1 cellular context compared by ENCODE assay signal in the genomic region with DNA sequence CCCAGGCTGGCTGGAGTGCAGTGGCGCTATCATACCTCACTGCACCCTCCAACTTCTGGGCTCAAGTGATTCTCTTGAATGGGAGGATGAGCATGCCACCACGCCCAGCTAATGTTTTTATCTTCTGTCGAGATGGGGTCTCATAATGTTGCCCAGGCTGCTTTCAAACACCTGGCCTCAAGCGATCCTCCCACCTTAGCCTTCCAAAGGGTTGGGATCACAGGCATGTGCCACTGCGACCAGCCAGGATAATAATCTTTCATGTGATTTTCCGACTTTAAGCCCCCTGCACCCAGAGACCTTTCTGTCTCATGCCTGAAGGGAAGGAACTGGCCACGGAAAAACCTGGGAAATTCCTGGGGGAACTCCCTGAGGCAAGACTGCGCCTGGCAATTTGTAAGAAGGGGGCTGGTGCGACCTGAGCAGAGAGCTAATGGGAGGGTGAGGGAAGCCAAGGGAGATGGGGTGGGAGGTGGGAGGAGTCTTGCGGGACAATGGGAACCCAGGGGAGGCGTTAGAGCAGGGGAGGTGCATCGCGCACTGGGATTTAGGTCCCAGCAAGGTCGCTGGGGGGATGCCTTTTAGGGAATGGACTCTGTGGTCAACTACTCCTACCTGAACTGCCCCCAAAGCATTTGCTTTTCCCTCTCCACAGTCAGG.
TF ChIP-seq lines count a peak whose summit lies in the region.

No MANE protein-coding gene starts in this region.

TF ChIP-seq in HepG2, 621 proteins besides CTCF, POLR2A, EP300 and RAD21:
- no peak for TF ChIP-seq NPAS2 (CRISPR knock-in tag; IDR thresholded peaks at IDR 0.05; ENCODE audit: borderline replicate concordance)
- TF ChIP-seq ZFY (CRISPR knock-in tag; IDR thresholded peaks at IDR 0.05): no peak
- TF ChIP-seq AKAP8 (CRISPR knock-in tag; IDR thresholded peaks at IDR 0.05): no peak
- no peak for TF ChIP-seq FOXP1 (IDR thresholded peaks at IDR 0.05)
- no peak for TF ChIP-seq FOXP1 (CRISPR knock-in tag; IDR thresholded peaks at IDR 0.05)
- no peak for TF ChIP-seq ZNF274 (CRISPR knock-in tag; IDR thresholded peaks at IDR 0.05)
- TF ChIP-seq, protein P1, sequence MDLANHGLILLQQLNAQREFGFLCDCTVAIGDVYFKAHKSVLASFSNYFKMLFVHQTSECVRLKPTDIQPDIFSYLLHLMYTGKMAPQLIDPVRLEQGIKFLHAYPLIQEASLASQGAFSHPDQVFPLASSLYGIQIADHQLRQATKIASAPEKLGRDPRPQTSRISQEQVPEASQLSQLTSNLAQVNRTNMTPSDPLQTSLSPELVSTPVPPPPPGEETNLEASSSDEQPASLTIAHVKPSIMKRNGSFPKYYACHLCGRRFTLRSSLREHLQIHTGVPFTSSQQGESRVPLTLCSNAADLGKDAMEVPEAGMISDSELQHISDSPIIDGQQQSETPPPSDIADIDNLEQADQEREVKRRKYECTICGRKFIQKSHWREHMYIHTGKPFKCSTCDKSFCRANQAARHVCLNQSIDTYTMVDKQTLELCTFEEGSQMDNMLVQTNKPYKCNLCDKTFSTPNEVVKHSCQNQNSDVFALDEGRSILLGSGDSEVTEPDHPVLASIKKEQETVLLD (CRISPR knock-in tag; IDR thresholded peaks at IDR 0.05; ENCODE audit: low read depth): no peak
- TF ChIP-seq NRL (CRISPR knock-in tag; IDR thresholded peaks at IDR 0.05; ENCODE audit: borderline replicate concordance): no peak
- no peak for TF ChIP-seq ZNF367 (CRISPR knock-in tag; IDR thresholded peaks at IDR 0.05; ENCODE audit: borderline replicate concordance)
- TF ChIP-seq ZBTB14 (CRISPR knock-in tag; IDR thresholded peaks at IDR 0.05): no peak
- no peak for TF ChIP-seq PHB2 (IDR thresholded peaks at IDR 0.05; ENCODE audit: partially characterized antibody)
- TF ChIP-seq ZSCAN22 (CRISPR knock-in tag; IDR thresholded peaks at IDR 0.05): no peak
